Comparison of ENCODE assay signal across 1 cellular context in the genomic region with DNA sequence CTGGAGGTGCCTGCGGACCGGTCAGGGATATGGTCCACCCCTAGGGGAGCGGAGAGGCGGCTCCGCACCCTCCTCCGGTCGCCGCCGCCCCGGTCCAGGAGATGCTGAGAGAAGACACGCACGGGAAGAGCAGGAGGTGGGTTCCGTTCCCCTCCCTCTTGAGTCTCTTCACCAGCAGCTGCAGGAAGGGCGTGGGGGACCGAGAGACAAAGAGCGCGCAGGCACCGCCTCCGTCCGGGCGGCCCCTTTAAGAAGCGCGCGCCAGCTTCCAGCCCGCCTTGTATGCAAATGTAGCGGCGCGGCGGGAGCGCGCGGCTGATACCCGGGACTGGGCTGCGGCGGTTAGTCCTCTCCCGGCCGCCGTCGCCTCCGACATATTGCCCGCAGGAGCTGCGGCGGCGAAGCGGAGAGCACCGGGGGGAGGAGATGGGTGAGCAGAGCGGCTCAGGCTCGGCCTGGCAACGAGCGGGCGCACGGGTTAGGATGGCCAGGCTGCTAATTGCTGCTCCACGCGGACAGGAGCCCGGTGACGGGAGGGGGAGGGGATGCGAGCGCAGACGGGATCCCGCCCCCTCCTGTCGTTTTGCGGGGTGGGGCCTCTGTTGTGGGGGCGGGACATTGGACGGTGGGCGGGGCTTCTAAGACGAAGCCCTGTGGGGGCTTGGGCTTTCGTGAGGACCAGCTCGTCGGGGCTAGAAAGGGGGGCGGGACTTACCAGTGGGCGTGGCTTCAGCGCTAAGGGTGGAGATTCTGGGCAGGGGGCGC.
A peak's percentile ranks its signal among the peaks of the same experiment; 100 is the strongest.
TF ChIP-seq lines count a peak whose summit lies in the region.

A gene (plus strand): TSS at position 318 of the 765 bp plus-strand sequence. CDS start 109 bp downstream, at position 427.

TF ChIP-seq in K562, 482 proteins besides CTCF, POLR2A, EP300 and RAD21 (continued from another document and continues in another):
- TF ChIP-seq, protein P1, sequence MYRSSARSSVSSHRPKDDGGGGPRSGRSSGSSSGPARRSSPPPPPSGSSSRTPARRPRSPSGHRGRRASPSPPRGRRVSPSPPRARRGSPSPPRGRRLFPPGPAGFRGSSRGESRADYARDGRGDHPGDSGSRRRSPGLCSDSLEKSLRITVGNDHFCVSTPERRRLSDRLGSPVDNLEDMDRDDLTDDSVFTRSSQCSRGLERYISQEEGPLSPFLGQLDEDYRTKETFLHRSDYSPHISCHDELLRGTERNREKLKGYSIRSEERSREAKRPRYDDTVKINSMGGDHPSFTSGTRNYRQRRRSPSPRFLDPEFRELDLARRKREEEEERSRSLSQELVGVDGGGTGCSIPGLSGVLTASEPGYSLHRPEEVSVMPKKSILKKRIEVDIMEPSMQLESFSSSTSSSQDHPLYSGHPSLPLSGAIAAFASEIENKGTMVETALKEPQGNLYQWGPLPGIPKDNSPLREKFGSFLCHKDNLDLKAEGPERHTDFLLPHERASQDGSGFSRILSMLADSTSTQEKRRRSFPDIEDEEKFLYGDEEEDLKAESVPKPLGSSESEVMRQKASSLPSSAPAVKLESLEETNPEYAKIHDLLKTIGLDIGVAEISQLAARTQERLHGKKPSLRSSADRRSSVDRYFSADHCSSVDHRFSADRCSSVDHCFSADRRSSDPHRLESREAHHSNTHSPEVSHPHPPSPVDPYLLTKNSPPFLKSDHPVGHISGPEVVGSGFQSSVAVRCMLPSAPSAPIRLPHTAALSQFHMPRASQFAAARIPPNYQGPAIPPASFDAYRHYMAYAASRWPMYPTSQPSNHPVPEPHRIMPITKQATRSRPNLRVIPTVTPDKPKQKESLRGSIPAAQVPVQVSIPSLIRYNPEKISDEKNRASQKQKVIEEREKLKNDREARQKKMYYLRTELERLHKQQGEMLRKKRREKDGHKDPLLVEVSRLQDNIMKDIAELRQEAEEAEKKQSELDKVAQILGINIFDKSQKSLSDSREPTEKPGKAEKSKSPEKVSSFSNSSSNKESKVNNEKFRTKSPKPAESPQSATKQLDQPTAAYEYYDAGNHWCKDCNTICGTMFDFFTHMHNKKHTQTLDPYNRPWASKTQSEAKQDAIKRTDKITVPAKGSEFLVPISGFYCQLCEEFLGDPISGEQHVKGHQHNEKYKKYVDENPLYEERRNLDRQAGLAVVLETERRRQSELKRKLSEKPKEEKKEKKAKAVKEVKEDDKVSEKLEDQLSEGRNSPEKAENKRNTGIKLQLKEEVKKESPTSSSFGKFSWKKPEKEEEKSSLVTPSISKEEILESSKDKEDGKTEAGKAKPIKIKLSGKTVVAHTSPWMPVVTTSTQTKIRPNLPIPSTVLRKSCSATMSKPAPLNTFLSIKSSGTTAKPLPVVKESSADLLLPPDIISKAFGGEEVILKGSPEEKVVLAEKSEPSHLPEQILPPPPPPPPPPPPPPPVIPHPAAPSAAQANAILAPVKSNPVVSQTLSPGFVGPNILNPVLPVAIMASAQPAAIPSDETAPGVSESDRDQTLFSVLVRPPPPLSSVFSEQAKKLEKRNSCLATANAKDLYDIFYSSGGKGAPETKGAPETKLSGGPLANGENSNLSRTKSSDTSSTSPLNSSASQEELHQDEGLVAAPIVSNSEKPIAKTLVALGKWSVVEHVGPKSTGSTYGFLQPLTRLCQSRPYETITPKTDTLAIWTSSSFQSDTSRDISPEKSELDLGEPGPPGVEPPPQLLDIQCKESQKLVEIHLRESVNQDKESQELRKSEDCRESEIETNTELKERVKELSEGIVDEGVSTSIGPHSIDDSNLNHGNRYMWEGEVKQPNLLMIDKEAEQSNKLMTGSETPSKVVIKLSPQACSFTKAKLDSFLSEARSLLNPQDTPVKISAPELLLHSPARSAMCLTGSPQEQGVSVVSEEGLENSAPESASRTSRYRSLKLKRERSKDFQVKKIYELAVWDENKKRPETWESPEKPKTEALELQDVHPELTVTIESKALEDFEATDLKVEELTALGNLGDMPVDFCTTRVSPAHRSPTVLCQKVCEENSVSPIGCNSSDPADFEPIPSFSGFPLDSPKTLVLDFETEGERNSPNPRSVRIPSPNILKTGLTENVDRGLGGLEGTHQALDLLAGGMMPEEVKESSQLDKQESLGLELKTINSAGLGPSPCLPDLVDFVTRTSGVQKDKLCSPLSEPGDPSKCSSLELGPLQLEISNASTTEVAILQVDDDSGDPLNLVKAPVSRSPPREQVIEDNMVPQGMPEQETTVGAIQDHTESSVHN (IDR thresholded peaks at IDR 0.05; ENCODE audit: borderline replicate concordance in 1 of 2, low read depth in 1 of 2), result no peak
- TF ChIP-seq WHSC1 (IDR thresholded peaks at IDR 0.05; ENCODE audit: low read length) (no peak), MECOM (CRISPR knock-in tag; IDR thresholded peaks at IDR 0.05) (no peak), NBN (IDR thresholded peaks at IDR 0.05; ENCODE audit: low read depth) (0 out of 2 replicates have a peak, but pooled peaks have one; percentile 74), ETV6 (IDR thresholded peaks at IDR 0.05; ENCODE audit: borderline replicate concordance in 1 of 2, low read depth in 2 of 2, low read length in 1 of 2) (0 out of 4 replicates have a peak, but pooled peaks of 1 of the 2 experiments have one; percentile 18), ETV6 (CRISPR knock-in tag; IDR thresholded peaks at IDR 0.05; ENCODE audit: borderline replicate concordance) (no peak), MCM2 (IDR thresholded peaks at IDR 0.05; ENCODE audit: low read depth) (no peak), ZC3H8 (IDR thresholded peaks at IDR 0.05) (no peak), ARID1B (IDR thresholded peaks at IDR 0.05) (no peak), BHLHE40 (IDR thresholded peaks at IDR 0.05; ENCODE audit: low read length) (peak; percentile 8; the same call in 1 of the 2 replicates), RB1 (IDR thresholded peaks at IDR 0.05; ENCODE audit: low read depth) (peak; percentile 97), EHMT2 (IDR thresholded peaks at IDR 0.05) (no peak), RNF2 (IDR thresholded peaks at IDR 0.05) (peak; percentile 50; the same call in 1 of the 2 replicates), GTF2A2 (tag; IDR thresholded peaks at IDR 0.05) (no peak), CHD1 (IDR thresholded peaks at IDR 0.05; ENCODE audit: low read length) (no peak), RUNX1 (IDR thresholded peaks at IDR 0.05; ENCODE audit: low read depth) (peak; percentile 44; the same call in 1 of the 2 replicates)
- TF ChIP-seq, protein P2, sequence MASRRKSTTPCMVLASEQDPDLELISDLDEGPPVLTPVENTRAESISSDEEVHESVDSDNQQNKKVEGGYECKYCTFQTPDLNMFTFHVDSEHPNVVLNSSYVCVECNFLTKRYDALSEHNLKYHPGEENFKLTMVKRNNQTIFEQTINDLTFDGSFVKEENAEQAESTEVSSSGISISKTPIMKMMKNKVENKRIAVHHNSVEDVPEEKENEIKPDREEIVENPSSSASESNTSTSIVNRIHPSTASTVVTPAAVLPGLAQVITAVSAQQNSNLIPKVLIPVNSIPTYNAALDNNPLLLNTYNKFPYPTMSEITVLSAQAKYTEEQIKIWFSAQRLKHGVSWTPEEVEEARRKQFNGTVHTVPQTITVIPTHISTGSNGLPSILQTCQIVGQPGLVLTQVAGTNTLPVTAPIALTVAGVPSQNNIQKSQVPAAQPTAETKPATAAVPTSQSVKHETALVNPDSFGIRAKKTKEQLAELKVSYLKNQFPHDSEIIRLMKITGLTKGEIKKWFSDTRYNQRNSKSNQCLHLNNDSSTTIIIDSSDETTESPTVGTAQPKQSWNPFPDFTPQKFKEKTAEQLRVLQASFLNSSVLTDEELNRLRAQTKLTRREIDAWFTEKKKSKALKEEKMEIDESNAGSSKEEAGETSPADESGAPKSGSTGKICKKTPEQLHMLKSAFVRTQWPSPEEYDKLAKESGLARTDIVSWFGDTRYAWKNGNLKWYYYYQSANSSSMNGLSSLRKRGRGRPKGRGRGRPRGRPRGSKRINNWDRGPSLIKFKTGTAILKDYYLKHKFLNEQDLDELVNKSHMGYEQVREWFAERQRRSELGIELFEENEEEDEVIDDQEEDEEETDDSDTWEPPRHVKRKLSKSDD (conservative IDR thresholded peaks at IDR 0.05; ENCODE audit: low read length), result no peak
- TF ChIP-seq, protein P3, sequence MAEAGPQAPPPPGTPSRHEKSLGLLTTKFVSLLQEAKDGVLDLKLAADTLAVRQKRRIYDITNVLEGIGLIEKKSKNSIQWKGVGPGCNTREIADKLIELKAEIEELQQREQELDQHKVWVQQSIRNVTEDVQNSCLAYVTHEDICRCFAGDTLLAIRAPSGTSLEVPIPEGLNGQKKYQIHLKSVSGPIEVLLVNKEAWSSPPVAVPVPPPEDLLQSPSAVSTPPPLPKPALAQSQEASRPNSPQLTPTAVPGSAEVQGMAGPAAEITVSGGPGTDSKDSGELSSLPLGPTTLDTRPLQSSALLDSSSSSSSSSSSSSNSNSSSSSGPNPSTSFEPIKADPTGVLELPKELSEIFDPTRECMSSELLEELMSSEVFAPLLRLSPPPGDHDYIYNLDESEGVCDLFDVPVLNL (CRISPR knock-in tag; IDR thresholded peaks at IDR 0.05; ENCODE audit: low read depth), result no peak
- TF ChIP-seq, protein P4, sequence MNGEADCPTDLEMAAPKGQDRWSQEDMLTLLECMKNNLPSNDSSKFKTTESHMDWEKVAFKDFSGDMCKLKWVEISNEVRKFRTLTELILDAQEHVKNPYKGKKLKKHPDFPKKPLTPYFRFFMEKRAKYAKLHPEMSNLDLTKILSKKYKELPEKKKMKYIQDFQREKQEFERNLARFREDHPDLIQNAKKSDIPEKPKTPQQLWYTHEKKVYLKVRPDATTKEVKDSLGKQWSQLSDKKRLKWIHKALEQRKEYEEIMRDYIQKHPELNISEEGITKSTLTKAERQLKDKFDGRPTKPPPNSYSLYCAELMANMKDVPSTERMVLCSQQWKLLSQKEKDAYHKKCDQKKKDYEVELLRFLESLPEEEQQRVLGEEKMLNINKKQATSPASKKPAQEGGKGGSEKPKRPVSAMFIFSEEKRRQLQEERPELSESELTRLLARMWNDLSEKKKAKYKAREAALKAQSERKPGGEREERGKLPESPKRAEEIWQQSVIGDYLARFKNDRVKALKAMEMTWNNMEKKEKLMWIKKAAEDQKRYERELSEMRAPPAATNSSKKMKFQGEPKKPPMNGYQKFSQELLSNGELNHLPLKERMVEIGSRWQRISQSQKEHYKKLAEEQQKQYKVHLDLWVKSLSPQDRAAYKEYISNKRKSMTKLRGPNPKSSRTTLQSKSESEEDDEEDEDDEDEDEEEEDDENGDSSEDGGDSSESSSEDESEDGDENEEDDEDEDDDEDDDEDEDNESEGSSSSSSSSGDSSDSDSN (IDR thresholded peaks at IDR 0.05; ENCODE audit: borderline replicate concordance in 1 of 2, low read depth in 2 of 2, low read length in 2 of 2), result peak; percentile 77 to 89; a peak in 2 of 4 replicates
- TF ChIP-seq, protein P5, sequence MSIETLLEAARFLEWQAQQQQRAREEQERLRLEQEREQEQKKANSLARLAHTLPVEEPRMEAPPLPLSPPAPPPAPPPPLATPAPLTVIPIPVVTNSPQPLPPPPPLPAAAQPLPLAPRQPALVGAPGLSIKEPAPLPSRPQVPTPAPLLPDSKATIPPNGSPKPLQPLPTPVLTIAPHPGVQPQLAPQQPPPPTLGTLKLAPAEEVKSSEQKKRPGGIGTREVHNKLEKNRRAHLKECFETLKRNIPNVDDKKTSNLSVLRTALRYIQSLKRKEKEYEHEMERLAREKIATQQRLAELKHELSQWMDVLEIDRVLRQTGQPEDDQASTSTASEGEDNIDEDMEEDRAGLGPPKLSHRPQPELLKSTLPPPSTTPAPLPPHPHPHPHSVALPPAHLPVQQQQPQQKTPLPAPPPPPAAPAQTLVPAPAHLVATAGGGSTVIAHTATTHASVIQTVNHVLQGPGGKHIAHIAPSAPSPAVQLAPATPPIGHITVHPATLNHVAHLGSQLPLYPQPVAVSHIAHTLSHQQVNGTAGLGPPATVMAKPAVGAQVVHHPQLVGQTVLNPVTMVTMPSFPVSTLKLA (conservative IDR thresholded peaks at IDR 0.05), result peak; percentile 91 to 96
- TF ChIP-seq, protein P6, sequence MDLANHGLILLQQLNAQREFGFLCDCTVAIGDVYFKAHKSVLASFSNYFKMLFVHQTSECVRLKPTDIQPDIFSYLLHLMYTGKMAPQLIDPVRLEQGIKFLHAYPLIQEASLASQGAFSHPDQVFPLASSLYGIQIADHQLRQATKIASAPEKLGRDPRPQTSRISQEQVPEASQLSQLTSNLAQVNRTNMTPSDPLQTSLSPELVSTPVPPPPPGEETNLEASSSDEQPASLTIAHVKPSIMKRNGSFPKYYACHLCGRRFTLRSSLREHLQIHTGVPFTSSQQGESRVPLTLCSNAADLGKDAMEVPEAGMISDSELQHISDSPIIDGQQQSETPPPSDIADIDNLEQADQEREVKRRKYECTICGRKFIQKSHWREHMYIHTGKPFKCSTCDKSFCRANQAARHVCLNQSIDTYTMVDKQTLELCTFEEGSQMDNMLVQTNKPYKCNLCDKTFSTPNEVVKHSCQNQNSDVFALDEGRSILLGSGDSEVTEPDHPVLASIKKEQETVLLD (IDR thresholded peaks at IDR 0.05), result no peak
- TF ChIP-seq, protein P7, sequence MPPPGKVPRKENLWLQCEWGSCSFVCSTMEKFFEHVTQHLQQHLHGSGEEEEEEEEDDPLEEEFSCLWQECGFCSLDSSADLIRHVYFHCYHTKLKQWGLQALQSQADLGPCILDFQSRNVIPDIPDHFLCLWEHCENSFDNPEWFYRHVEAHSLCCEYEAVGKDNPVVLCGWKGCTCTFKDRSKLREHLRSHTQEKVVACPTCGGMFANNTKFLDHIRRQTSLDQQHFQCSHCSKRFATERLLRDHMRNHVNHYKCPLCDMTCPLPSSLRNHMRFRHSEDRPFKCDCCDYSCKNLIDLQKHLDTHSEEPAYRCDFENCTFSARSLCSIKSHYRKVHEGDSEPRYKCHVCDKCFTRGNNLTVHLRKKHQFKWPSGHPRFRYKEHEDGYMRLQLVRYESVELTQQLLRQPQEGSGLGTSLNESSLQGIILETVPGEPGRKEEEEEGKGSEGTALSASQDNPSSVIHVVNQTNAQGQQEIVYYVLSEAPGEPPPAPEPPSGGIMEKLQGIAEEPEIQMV (tag; conservative IDR thresholded peaks at IDR 0.05; ENCODE audit: low read depth), result peak; percentile 68; the same call in 1 of the 2 replicates
- TF ChIP-seq, protein P8, sequence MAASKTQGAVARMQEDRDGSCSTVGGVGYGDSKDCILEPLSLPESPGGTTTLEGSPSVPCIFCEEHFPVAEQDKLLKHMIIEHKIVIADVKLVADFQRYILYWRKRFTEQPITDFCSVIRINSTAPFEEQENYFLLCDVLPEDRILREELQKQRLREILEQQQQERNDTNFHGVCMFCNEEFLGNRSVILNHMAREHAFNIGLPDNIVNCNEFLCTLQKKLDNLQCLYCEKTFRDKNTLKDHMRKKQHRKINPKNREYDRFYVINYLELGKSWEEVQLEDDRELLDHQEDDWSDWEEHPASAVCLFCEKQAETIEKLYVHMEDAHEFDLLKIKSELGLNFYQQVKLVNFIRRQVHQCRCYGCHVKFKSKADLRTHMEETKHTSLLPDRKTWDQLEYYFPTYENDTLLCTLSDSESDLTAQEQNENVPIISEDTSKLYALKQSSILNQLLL (CRISPR knock-in tag; IDR thresholded peaks at IDR 0.05; ENCODE audit: borderline replicate concordance), result no peak
- TF ChIP-seq, protein P9, sequence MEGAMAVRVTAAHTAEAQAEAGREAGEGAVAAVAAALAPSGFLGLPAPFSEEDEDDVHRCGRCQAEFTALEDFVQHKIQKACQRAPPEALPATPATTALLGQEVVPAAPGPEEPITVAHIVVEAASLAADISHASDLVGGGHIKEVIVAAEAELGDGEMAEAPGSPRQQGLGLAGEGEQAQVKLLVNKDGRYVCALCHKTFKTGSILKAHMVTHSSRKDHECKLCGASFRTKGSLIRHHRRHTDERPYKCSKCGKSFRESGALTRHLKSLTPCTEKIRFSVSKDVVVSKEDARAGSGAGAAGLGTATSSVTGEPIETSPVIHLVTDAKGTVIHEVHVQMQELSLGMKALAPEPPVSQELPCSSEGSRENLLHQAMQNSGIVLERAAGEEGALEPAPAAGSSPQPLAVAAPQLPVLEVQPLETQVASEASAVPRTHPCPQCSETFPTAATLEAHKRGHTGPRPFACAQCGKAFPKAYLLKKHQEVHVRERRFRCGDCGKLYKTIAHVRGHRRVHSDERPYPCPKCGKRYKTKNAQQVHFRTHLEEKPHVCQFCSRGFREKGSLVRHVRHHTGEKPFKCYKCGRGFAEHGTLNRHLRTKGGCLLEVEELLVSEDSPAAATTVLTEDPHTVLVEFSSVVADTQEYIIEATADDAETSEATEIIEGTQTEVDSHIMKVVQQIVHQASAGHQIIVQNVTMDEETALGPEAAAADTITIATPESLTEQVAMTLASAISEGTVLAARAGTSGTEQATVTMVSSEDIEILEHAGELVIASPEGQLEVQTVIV (CRISPR knock-in tag; IDR thresholded peaks at IDR 0.05; ENCODE audit: borderline replicate concordance), result no peak
